Comparison of ENCODE assay signal across 8 cellular contexts in the genomic region with DNA sequence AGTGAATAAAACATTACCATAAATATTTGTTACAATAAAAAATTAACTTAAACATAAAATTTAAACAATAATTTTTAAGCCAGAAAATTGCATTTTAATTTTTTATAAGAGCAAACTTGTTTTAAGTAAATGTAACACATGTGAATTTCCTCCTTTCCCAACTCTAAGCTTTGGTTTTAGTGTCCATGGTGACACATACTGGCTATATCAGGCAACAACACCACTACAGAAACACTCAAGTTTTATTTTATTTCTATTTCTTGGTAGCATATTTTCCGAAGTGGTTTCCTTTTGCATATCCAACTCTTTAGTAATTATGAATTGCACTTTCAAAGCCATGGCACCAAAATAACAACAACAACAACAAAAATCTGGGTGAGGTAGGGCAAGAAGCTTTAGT. TPM values are rescaled to one million over a fixed set of nuclear protein-coding genes. Genes with fewer than 3 reads are reported as not detected.
DNase-seq lines count a peak whose midpoint lies in the region; ATAC-seq and TF ChIP-seq lines count a peak whose summit lies in the region.

No MANE protein-coding gene starts in this region.

- H3K9me3 ChIP-seq in fibroblast of lung (ENCODE audit: control insufficient read depth, insufficient read depth, low read depth, low read length) (no peaks in the 10 kb centered on the region), tibial nerve (peaks cover 0 to 8% (median 0%) of the 10 kb centered on the region in 4 donors)

- peaks cover 9% of the 10 kb centered on the region for H3K27me3 Mint-ChIP-seq in activated naive CD4-positive, alpha-beta T cell treated with anti-CD3 and anti-CD28 coated beads, Interleukin-2, amount 50 U/mL, for 24 hours

- TF ChIP-seq POLR2A in tibial nerve (IDR thresholded peaks at IDR 0.05): no peak

- H3K4me1 ChIP-seq in fibroblast of lung (ENCODE audit: control insufficient read depth, extremely low read depth, insufficient read depth, low read length) (no peaks in the 10 kb centered on the region), tibial nerve (peaks cover 0 to 32% (median 17%) of the 10 kb centered on the region in 4 donors)

- no peak overlapping the region for H2AFZ ChIP-seq in fibroblast of lung (ENCODE audit: low read length)

- no peak overlapping the region for H3K4me2 ChIP-seq in fibroblast of lung (ENCODE audit: extremely low read depth, insufficient read depth, low read length)

- H3K36me3 ChIP-seq in fibroblast of lung (ENCODE audit: control insufficient read depth, insufficient read depth, low read length) (no peaks in the 10 kb centered on the region), tibial nerve (no peaks in the 10 kb centered on the region)

- ATAC-seq in GM18868 (IDR thresholded peaks at IDR 0.05; ENCODE audit: unreplicated experiment) (no peak), GM19455 (IDR thresholded peaks at IDR 0.05; ENCODE audit: unreplicated experiment) (no peak), GM18861 (IDR thresholded peaks at IDR 0.05; ENCODE audit: unreplicated experiment) (no peak)

- H3K9ac ChIP-seq in fibroblast of lung (ENCODE audit: insufficient read depth, low read length): no peak overlapping the region

- H3K36me3 Mint-ChIP-seq in activated naive CD4-positive, alpha-beta T cell treated with anti-CD3 and anti-CD28 coated beads, Interleukin-2, amount 50 U/mL, for 24 hours: peaks cover 27% of the 10 kb centered on the region

- in situ Hi-C loops in SK-MEL-5 (cut with HindIII; ENCODE audit: low pct_unique_long_range_greater_than_20kb, low sequenced_read_pairs): loop anchor here (10.0 kb wide), 1 partner anchor 99 kb away; no protein-coding TSS in a partner anchor

- no peak overlapping the region for H3K4me3 ChIP-seq in fibroblast of lung (replicated peaks in 1 of 4; ENCODE audit: control extremely low read depth in 1 of 4, insufficient read depth in 1 of 4, low read depth in 3 of 4, low read length in 4 of 4)
- no peak overlapping the region for H3K4me3 ChIP-seq in tibial nerve

- peak overlapping the region; percentile 98 for H3K4me3 Mint-ChIP-seq in activated naive CD4-positive, alpha-beta T cell treated with anti-CD3 and anti-CD28 coated beads, Interleukin-2, amount 50 U/mL, for 24 hours

- no peak overlapping the region for H3K27ac ChIP-seq in fibroblast of lung (ENCODE audit: insufficient read depth, low read length)
- no peak overlapping the region for H3K27ac ChIP-seq in tibial nerve

- DNase-seq in activated naive CD4-positive, alpha-beta T cell (lab: John Stamatoyannopoulos, UW): no peak
- DNase-seq in SK-MEL-5 (ENCODE audit: low read depth, low spot score): peak; percentile 33
- peak; percentile 8 to 18 for DNase-seq in fibroblast of lung (ENCODE audit: low read depth in 2 of 2)
- no peak for DNase-seq in tibial nerve (ENCODE audit: low spot score in 2 of 2)

- peaks cover 9% of the 10 kb centered on the region for H3K9me3 Mint-ChIP-seq in activated naive CD4-positive, alpha-beta T cell treated with anti-CD3 and anti-CD28 coated beads, Interleukin-2, amount 50 U/mL, for 24 hours

- peaks cover 62% of the 10 kb centered on the region for H3K4me1 Mint-ChIP-seq in activated naive CD4-positive, alpha-beta T cell treated with anti-CD3 and anti-CD28 coated beads, Interleukin-2, amount 50 U/mL, for 24 hours

- TF ChIP-seq CTCF in fibroblast of lung (conservative IDR thresholded peaks at IDR 0.05 in 1 of 2, IDR thresholded peaks at IDR 0.05 in 1 of 2; ENCODE audit: low read depth in 1 of 2, low read length in 2 of 2) (peak in 1 of 2 donors; percentile 22), tibial nerve (IDR thresholded peaks at IDR 0.05) (peak in 3 of 5 experiments; percentile 4 to 17 (median 8))

- no peak for TF ChIP-seq EP300 in tibial nerve (IDR thresholded peaks at IDR 0.05)

- H3K27me3 ChIP-seq in fibroblast of lung (ENCODE audit: control insufficient read depth, insufficient read depth, low read length) (peaks cover 13% of the 10 kb centered on the region), tibial nerve (peaks cover 0 to 32% of the 10 kb centered on the region in 2 donors)

- H3K79me2 ChIP-seq in fibroblast of lung (ENCODE audit: control insufficient read depth, insufficient read depth, low read length): no peaks in the 10 kb centered on the region

- H4K20me1 ChIP-seq in fibroblast of lung (ENCODE audit: control insufficient read depth, extremely low read depth, insufficient read depth, low read length): no peaks in the 10 kb centered on the region

- H3K27ac Mint-ChIP-seq in activated naive CD4-positive, alpha-beta T cell treated with anti-CD3 and anti-CD28 coated beads, Interleukin-2, amount 50 U/mL, for 24 hours: peak overlapping the region; percentile 91

- WGBS in tibial nerve, 2 donors: 16 to 22% methylated on average over 1 of the region's 1 CpG

RNA-seq across cellular contexts. Expression of gene NELL2, which starts 2.2 kb away (rescaled TPM):
- 0.21 and 0.45 TPM in 2 replicates for total RNA-seq in SK-MEL-5 (2014; rRNA removed; shearing (Covaris generic))
- 0.28 and 1.7 TPM in 2 replicates for polyA plus RNA-seq in SK-MEL-5 (2015; cell fraction: cytosol; rRNA removed)
- polyA plus RNA-seq in SK-MEL-5 (2015; cell fraction: nucleus; rRNA removed): not detected in 2 replicates
- total RNA-seq in fibroblast of lung (0.17 and 0.26 TPM in 2 replicates), tibial nerve (under 1 TPM in 3 of 4 donors, not detected in 1; 0.22 to 0.90 (median 0.63) TPM)
- polyA plus RNA-seq in fibroblast of lung: 0.14 TPM in 1 of 2 replicates, not detected in the other
- not detected in 2 replicates for polyA plus RNA-seq in fibroblast of lung (2012)
- polyA minus RNA-seq in fibroblast of lung (ENCODE audit: low replicate concordance): not detected in 2 replicates

Comparison
In these comparisons a context has a peak if more than half of its experiments do, and no peak if none do; other contexts are left out.
1. DNase-seq: peak in SK-MEL-5 (single experiment) and fibroblast of lung (2 of 2); none in activated naive CD4-positive, alpha-beta T cell (0 of 4) and tibial nerve (0 of 2).